Comparison of ENCODE assay signal across 1 cellular context in genomic region chr11:3866206-3866605, GRCh38.
A peak's percentile ranks its signal among the peaks of the same experiment; 100 is the strongest.
TF ChIP-seq lines count a peak whose summit lies in the region.

No MANE protein-coding gene starts in this region.

TF ChIP-seq in K562, 482 proteins besides CTCF, POLR2A, EP300 and RAD21 (continued from another document and continues in another):
- TF ChIP-seq PRDM10 (IDR thresholded peaks at IDR 0.05; ENCODE audit: partially characterized antibody) (peak; percentile 62), MLLT1 (IDR thresholded peaks at IDR 0.05) (peak in 1 of 2 experiments; percentile 64; a peak in 1 of 4 replicates), ZNF384 (IDR thresholded peaks at IDR 0.05; ENCODE audit: low read depth, low read length) (peak; percentile 98), CREB1 (IDR thresholded peaks at IDR 0.05) (peak; percentile 60; the same call in 1 of the 2 replicates), CREB1 (CRISPR knock-in tag; IDR thresholded peaks at IDR 0.05) (no peak), MAFF (IDR thresholded peaks at IDR 0.05; ENCODE audit: low read length) (no peak), MTA1 (IDR thresholded peaks at IDR 0.05; ENCODE audit: borderline replicate concordance) (peak; percentile 15; the same call in 1 of the 2 replicates), LEF1 (IDR thresholded peaks at IDR 0.05) (0 out of 2 replicates have a peak, but pooled peaks have one; percentile 43), ZNF507 (tag; conservative IDR thresholded peaks at IDR 0.05) (no peak), CBX2 (IDR thresholded peaks at IDR 0.05; ENCODE audit: insufficient read depth, low read length, poor library complexity, severe bottlenecking) (no peak), EHMT2 (IDR thresholded peaks at IDR 0.05) (0 out of 2 replicates have a peak, but pooled peaks have one; percentile 28), MNT (conservative IDR thresholded peaks at IDR 0.05) (peak in 1 of 2 experiments; percentile 12; a peak in 1 of 4 replicates), HDGF (IDR thresholded peaks at IDR 0.05) (0 out of 2 replicates have a peak, but pooled peaks have one; percentile 24), HNRNPK (IDR thresholded peaks at IDR 0.05; ENCODE audit: low read depth, low read length, poor library complexity, severe bottlenecking) (no peak), MGA (IDR thresholded peaks at IDR 0.05) (peak; percentile 11; the same call in 1 of the 2 replicates), GABPA (tag; conservative IDR thresholded peaks at IDR 0.05; ENCODE audit: low read depth) (peak; percentile 73), ZNF316 (IDR thresholded peaks at IDR 0.05) (peak; percentile 85), CHAMP1 (IDR thresholded peaks at IDR 0.05) (no peak), ZNF655 (CRISPR knock-in tag; IDR thresholded peaks at IDR 0.05) (no peak), SOX6 (IDR thresholded peaks at IDR 0.05) (no peak; the same call in 1 of the 2 replicates), GTF2F1 (IDR thresholded peaks at IDR 0.05; ENCODE audit: low read depth, low read length) (no peak), ZBTB5 (IDR thresholded peaks at IDR 0.05) (no peak), NRF1 (conservative IDR thresholded peaks at IDR 0.05 in 1 of 2, IDR thresholded peaks at IDR 0.05 in 1 of 2) (0 out of 4 replicates have a peak, but pooled peaks of 1 of the 2 experiments have one; percentile 18), MTA3 (IDR thresholded peaks at IDR 0.05; ENCODE audit: borderline replicate concordance) (peak; percentile 55; the same call in 1 of the 2 replicates), RHOXF2B (CRISPR knock-in tag; conservative IDR thresholded peaks at IDR 0.05) (no peak), ZEB2 (IDR thresholded peaks at IDR 0.05) (peak; percentile 31; the same call in 1 of the 2 replicates), LARP7 (IDR thresholded peaks at IDR 0.05) (peak; percentile 59; the same call in 1 of the 2 replicates), C11orf30 (IDR thresholded peaks at IDR 0.05; ENCODE audit: low read depth) (peak; percentile 64), NCOA1 (IDR thresholded peaks at IDR 0.05; ENCODE audit: low read depth) (peak; percentile 55; the same call in 1 of the 2 replicates), RCOR1 (IDR thresholded peaks at IDR 0.05; ENCODE audit: borderline replicate concordance in 1 of 2, low read depth in 2 of 2, low read length in 2 of 2) (0 out of 4 replicates have a peak, but pooled peaks of 1 of the 2 experiments have one; percentile 17), ARNT (IDR thresholded peaks at IDR 0.05) (peak; percentile 64 to 79; a peak in 2 of 4 replicates), ZNF24 (IDR thresholded peaks at IDR 0.05) (0 out of 2 replicates have a peak, but pooled peaks have one; percentile 43)
